15 cellular contexts compared by ENCODE assay signal in the genomic region with DNA sequence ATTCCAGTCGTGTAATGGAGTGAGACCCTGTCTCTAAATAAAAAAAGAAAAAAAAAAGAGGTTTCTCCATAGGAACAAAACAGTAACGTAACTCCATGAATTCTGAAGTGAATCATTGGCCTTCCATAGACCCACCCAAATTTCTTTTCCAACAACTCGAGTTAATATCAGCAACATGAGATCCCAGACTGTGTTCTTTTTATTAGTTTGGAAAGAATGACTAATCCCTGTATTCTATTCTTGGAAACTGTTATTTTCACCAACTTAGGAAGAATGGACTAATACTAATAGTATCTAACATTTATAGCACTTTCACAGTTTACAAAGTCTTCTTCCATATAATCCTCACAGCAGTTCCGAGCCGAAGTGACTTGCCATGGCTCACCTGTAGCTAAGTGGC.
DNase-seq lines count a peak whose midpoint lies in the region; ATAC-seq, FAIRE-seq and TF ChIP-seq lines count a peak whose summit lies in the region.
"Had no signal": no experiment of that assay in that cellular context is flagged by ENCODE, and none has a peak within 500 bp of the region (broad histone marks: within the 10 kb centered on the region; RNA-seq: fewer than 3 reads in every experiment).

No MANE protein-coding gene starts in this region.

- H3K27ac ChIP-seq in A549 = peak overlapping the region; percentile 11 to 62; a peak in 3 of 6 replicates
- H3K27ac ChIP-seq in gastroesophageal sphincter = peak overlapping the region; percentile 21 to 62 (median 48)
- peak overlapping the region; percentile 19 to 42 for H3K27ac ChIP-seq in prostate gland

- TF ChIP-seq EP300 in A549 (IDR thresholded peaks at IDR 0.05) (no peak), gastroesophageal sphincter (IDR thresholded peaks at IDR 0.05) (no peak)

- no peak overlapping the region for H3K4me3 ChIP-seq in A549
- H3K4me3 ChIP-seq in gastroesophageal sphincter = no peak overlapping the region
- no peak overlapping the region for H3K4me3 ChIP-seq in prostate gland
- H3K4me3 ChIP-seq: adrenal gland had no signal

- peaks cover 34% of the 10 kb centered on the region for H3K4me1 ChIP-seq in A549
- H3K4me1 ChIP-seq in gastroesophageal sphincter = peaks cover 0 to 20% (median 7%) of the 10 kb centered on the region in 3 donors
- H3K4me1 ChIP-seq in prostate gland (replicated peaks) = no peaks in the 10 kb centered on the region
- H3K4me1 ChIP-seq: adrenal gland had no signal

- H3K36me3 ChIP-seq in gastroesophageal sphincter (no peaks in the 10 kb centered on the region), prostate gland (no peaks in the 10 kb centered on the region)
- H3K36me3 ChIP-seq: adrenal gland had no signal

- DNase-seq in A549 (ENCODE audit: low read depth in 1 of 2, low spot score in 1 of 2) (no peak), prostate gland (ENCODE audit: low spot score) (no peak), AML-193 (lab: John Stamatoyannopoulos, UW) (no peak)
- no peak for DNase-seq in NK-92 treated with Interleukin-12 subunit alpha and Interleukin-12 subunit beta, amount 100 ng/mL, for 24 hours (lab: John Stamatoyannopoulos, UW)
- DNase-seq: activated CD4-positive, alpha-beta T cell treated with anti-CD3 and anti-CD28 coated beads, Interleukin-2, amount 50 U/mL, for 1 hour; activated T-cell treated with anti-CD3 and anti-CD28 coated beads, Interleukin-2, amount 50 U/mL, for 24 hours; adrenal gland; NCI-H2029; nephron progenitor cell; small intestine; stimulated activated naive CD8-positive, alpha-beta T cell treated with anti-CD3 and anti-CD28 coated beads, Interleukin-15, amount 100 ng/mL, for 72 hours had no signal

- no peaks in the 10 kb centered on the region for H3K9me3 ChIP-seq in A549
- no peaks in the 10 kb centered on the region for H3K9me3 ChIP-seq in gastroesophageal sphincter
- no peaks in the 10 kb centered on the region for H3K9me3 ChIP-seq in prostate gland
- H3K9me3 ChIP-seq: adrenal gland had no signal

- CTCF ChIA-PET in A549 (lab: Yijun Ruan, JAX) = interaction anchor here (1.0 to 1.6 kb wide), 3 partner anchors 11 to 101 kb away, joined by 3 to 5 read pairs (median 4); no protein-coding TSS in a partner anchor

- WGBS in A549 (ENCODE audit: missing lambda C conversion rate) = 74% methylated on average over 5 of the region's 5 CpGs
- WGBS in gastroesophageal sphincter (ENCODE audit: low coverage in 1 of 2), 2 donors = 19 to 49% methylated on average over 5 of the region's 5 CpGs
- WGBS in prostate gland = 55% methylated on average over 5 of the region's 5 CpGs

- intact Hi-C loops in prostate gland (cut with DNase I) = no loop called here

- POLR2A ChIA-PET in A549 (lab: Yijun Ruan, JAX) = no interaction called here

- FAIRE-seq in A549 (lab: Jason Lieb, UNC) = no peak
- FAIRE-seq: small intestine had no signal

- TF ChIP-seq CTCF in A549 (IDR thresholded peaks at IDR 0.05) = no peak
- no peak for TF ChIP-seq CTCF in gastroesophageal sphincter (IDR thresholded peaks at IDR 0.05)
- no peak for TF ChIP-seq CTCF in prostate gland (IDR thresholded peaks at IDR 0.05)

- no peak for TF ChIP-seq RAD21 in A549 (conservative IDR thresholded peaks at IDR 0.05 in 1 of 2, IDR thresholded peaks at IDR 0.05 in 1 of 2)

- no peak overlapping the region for H3K4me2 ChIP-seq in A549

- TF ChIP-seq POLR2A in A549 (IDR thresholded peaks at IDR 0.05; ENCODE audit: low read length) (no peak), gastroesophageal sphincter (IDR thresholded peaks at IDR 0.05) (no peak), prostate gland (IDR thresholded peaks at IDR 0.05) (no peak)

- ATAC-seq in A549 = no peak
- ATAC-seq in SK-N-SH treated with all-trans-retinoic acid at 6 μM for 48 hours = peak; percentile 36; the same call in 2 of the 3 replicates
- ATAC-seq in gastroesophageal sphincter = peak; percentile 73
- no peak for ATAC-seq in HG02623 (IDR thresholded peaks at IDR 0.05; ENCODE audit: unreplicated experiment)
- no peak for ATAC-seq in HG03196 (IDR thresholded peaks at IDR 0.05; ENCODE audit: unreplicated experiment)
- ATAC-seq: stimulated activated naive CD8-positive, alpha-beta T cell treated with anti-CD3 and anti-CD28 coated beads, Interleukin-15, amount 100 ng/mL, for 72 hours had no signal

- H3K27me3 ChIP-seq in gastroesophageal sphincter (no peaks in the 10 kb centered on the region), prostate gland (replicated peaks; ENCODE audit: insufficient read depth) (no peaks in the 10 kb centered on the region)
- H3K27me3 ChIP-seq: adrenal gland had no signal

TF ChIP-seq in A549, 52 proteins besides CTCF, POLR2A, EP300 and RAD21:
- TF ChIP-seq, protein P1, sequence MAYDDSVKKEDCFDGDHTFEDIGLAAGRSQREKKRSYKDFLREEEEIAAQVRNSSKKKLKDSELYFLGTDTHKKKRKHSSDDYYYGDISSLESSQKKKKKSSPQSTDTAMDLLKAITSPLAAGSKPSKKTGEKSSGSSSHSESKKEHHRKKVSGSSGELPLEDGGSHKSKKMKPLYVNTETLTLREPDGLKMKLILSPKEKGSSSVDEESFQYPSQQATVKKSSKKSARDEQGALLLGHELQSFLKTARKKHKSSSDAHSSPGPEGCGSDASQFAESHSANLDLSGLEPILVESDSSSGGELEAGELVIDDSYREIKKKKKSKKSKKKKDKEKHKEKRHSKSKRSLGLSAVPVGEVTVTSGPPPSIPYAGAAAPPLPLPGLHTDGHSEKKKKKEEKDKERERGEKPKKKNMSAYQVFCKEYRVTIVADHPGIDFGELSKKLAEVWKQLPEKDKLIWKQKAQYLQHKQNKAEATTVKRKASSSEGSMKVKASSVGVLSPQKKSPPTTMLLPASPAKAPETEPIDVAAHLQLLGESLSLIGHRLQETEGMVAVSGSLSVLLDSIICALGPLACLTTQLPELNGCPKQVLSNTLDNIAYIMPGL (CRISPR knock-in tag; IDR thresholded peaks at IDR 0.05; ENCODE audit: borderline replicate concordance) = no peak
- no peak for TF ChIP-seq ZFP36 (IDR thresholded peaks at IDR 0.05; ENCODE audit: borderline replicate concordance, partially characterized antibody)
- TF ChIP-seq GATA3 (IDR thresholded peaks at IDR 0.05; ENCODE audit: borderline replicate concordance) = no peak
- no peak for TF ChIP-seq FOSB (CRISPR knock-in tag; IDR thresholded peaks at IDR 0.05)
- TF ChIP-seq FOXS1 (CRISPR knock-in tag; IDR thresholded peaks at IDR 0.05) = no peak
- no peak for TF ChIP-seq NFE2L2 (conservative IDR thresholded peaks at IDR 0.05; ENCODE audit: low read length)
- no peak for TF ChIP-seq PHF8 (IDR thresholded peaks at IDR 0.05; ENCODE audit: borderline replicate concordance, low read depth)
- TF ChIP-seq FOSL2 (IDR thresholded peaks at IDR 0.05) = no peak
- no peak for TF ChIP-seq FOSL2 (CRISPR knock-in tag; IDR thresholded peaks at IDR 0.05)
- TF ChIP-seq MAZ (IDR thresholded peaks at IDR 0.05; ENCODE audit: borderline replicate concordance, low read depth, low read length) = no peak
- TF ChIP-seq HOXA7 (CRISPR knock-in tag; IDR thresholded peaks at IDR 0.05) = no peak
- no peak for TF ChIP-seq RCOR1 (IDR thresholded peaks at IDR 0.05; ENCODE audit: low read depth, low read length)
- no peak for TF ChIP-seq JUNB (IDR thresholded peaks at IDR 0.05)
- no peak for TF ChIP-seq EHMT2 (IDR thresholded peaks at IDR 0.05; ENCODE audit: low read depth)
- no peak for TF ChIP-seq NPAS2 (CRISPR knock-in tag; IDR thresholded peaks at IDR 0.05; ENCODE audit: borderline replicate concordance)
- TF ChIP-seq CEBPB (IDR thresholded peaks at IDR 0.05) = no peak
- no peak for TF ChIP-seq MAFK (IDR thresholded peaks at IDR 0.05; ENCODE audit: partially characterized antibody)
TF ChIP-seq in A549: peak in this region for 0.

TF ChIP-seq in SK-N-SH treated with all-trans-retinoic acid at 6 μM for 48 hours, 23 proteins besides CTCF, POLR2A, EP300 and RAD21:
- TF ChIP-seq OSR1 (CRISPR knock-in tag; IDR thresholded peaks at IDR 0.05) = no peak
- no peak for TF ChIP-seq ISL1 (CRISPR knock-in tag; IDR thresholded peaks at IDR 0.05)
- TF ChIP-seq ZNF8 (CRISPR knock-in tag; IDR thresholded peaks at IDR 0.05) = no peak
- no peak for TF ChIP-seq SNAI2 (CRISPR knock-in tag; IDR thresholded peaks at IDR 0.05)
- TF ChIP-seq BACH2 (CRISPR knock-in tag; IDR thresholded peaks at IDR 0.05; ENCODE audit: borderline replicate concordance) = no peak
- no peak for TF ChIP-seq ZNF565 (CRISPR knock-in tag; conservative IDR thresholded peaks at IDR 0.05; ENCODE audit: low read depth)

Comparison
In these comparisons a context has a peak if more than half of its experiments do, and no peak if none do; other contexts are left out.
1. ATAC-seq: peak in SK-N-SH treated with all-trans-retinoic acid at 6 μM for 48 hours (single experiment) and gastroesophageal sphincter (single experiment); none in A549 (0 of 2), HG02623 (single experiment) and HG03196 (single experiment).
2. Peak in every context shown above with its lines, with median percentiles within 50 percentile points of each other: H3K27ac ChIP-seq.